Comparison of ENCODE assay signal across 13 cellular contexts in the genomic region with DNA sequence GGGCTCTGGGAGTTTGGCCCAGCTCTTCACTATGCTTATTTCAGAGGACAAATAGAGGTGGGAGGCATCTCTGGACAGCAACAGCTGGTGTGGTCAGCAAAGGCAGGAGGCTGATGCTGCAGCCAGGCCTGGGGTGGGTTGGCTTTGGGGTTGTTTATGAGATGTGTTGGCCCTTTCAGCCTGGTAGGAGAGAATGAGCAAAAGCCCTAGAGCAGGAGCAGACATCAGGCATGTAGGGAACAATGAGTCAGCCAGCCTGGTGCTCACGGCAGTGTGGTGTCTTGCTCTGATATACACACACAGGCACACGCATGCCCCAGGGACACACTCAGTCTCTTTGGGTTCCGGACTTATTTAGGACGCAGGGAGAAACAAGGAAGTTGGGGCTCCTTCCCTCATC.
A peak's percentile ranks its signal among the peaks of the same experiment; 100 is the strongest.
DNase-seq lines count a peak whose midpoint lies in the region; TF ChIP-seq lines count a peak whose summit lies in the region.
"Had no signal": no experiment of that assay in that cellular context is flagged by ENCODE, and none has a peak within 500 bp of the region (broad histone marks: within the 10 kb centered on the region; RNA-seq: fewer than 3 reads in every experiment).

No MANE protein-coding gene starts in this region.

- no peak overlapping the region for H3K4me3 Mint-ChIP-seq in MCF 10A (ENCODE audit: unreplicated experiment)
- H3K4me3 Mint-ChIP-seq in activated naive CD4-positive, alpha-beta T cell treated with anti-CD3 and anti-CD28 coated beads, Interleukin-2, amount 50 U/mL, for 24 hours, result peak overlapping the region; percentile 38
- H3K4me3 Mint-ChIP-seq: neural progenitor cell; T-helper 1 cell treated with Interleukin-12 subunit alpha and Interleukin-12 subunit beta and Interleukin-4 antibody, amounts not matched to agents 30 μg/mL and 1 μg/mL, for 36 hours had no signal

- no peaks in the 10 kb centered on the region for H4K20me1 ChIP-seq in OCI-LY7 (ENCODE audit: insufficient read depth, low read length)

- no peak overlapping the region for H3K4me2 ChIP-seq in OCI-LY7 (ENCODE audit: low read length)
- H3K4me2 ChIP-seq: neural progenitor cell had no signal

- POLR2A ChIA-PET in MCF 10A (lab: Yijun Ruan, JAX), result no interaction called here
- POLR2A ChIA-PET in OCI-LY7 (lab: Charles Lee), result interaction anchor here (0.9 to 1.5 kb wide), 2 partner anchors 10 to 251 kb away, joined by 3 to 5 read pairs; no protein-coding TSS in a partner anchor

- H3K4me1 ChIP-seq in breast epithelium, result no peaks in the 10 kb centered on the region
- no peaks in the 10 kb centered on the region for H3K4me1 ChIP-seq in OCI-LY7 (ENCODE audit: insufficient read depth, low read length, poor library complexity, severe bottlenecking)
- H3K4me1 ChIP-seq: neural progenitor cell had no signal

- no peak overlapping the region for H3K4me3 ChIP-seq in breast epithelium
- no peak overlapping the region for H3K4me3 ChIP-seq in OCI-LY7 (ENCODE audit: low read depth, low read length, poor library complexity, severe bottlenecking)
- H3K4me3 ChIP-seq: neural progenitor cell had no signal

- no peaks in the 10 kb centered on the region for H3K36me3 Mint-ChIP-seq in MCF 10A (ENCODE audit: insufficient read depth, unreplicated experiment)
- peaks cover 3% of the 10 kb centered on the region for H3K36me3 Mint-ChIP-seq in activated naive CD4-positive, alpha-beta T cell treated with anti-CD3 and anti-CD28 coated beads, Interleukin-2, amount 50 U/mL, for 24 hours
- H3K36me3 Mint-ChIP-seq: neural progenitor cell had no signal

- no peak for TF ChIP-seq POLR2A in breast epithelium (IDR thresholded peaks at IDR 0.05)

- H3K4me1 Mint-ChIP-seq in MCF 10A (ENCODE audit: insufficient read depth, unreplicated experiment), result peaks cover 6% of the 10 kb centered on the region
- peaks cover 27% of the 10 kb centered on the region for H3K4me1 Mint-ChIP-seq in activated naive CD4-positive, alpha-beta T cell treated with anti-CD3 and anti-CD28 coated beads, Interleukin-2, amount 50 U/mL, for 24 hours
- H3K4me1 Mint-ChIP-seq: neural progenitor cell had no signal

- TF ChIP-seq CTCF in MCF 10A (IDR thresholded peaks at IDR 0.05; ENCODE audit: unreplicated experiment) (no peak), breast epithelium (IDR thresholded peaks at IDR 0.05) (no peak), OCI-LY7 (conservative IDR thresholded peaks at IDR 0.05; ENCODE audit: low read length) (no peak)

- no peak overlapping the region for H2AFZ ChIP-seq in OCI-LY7 (ENCODE audit: low read length)
- H2AFZ ChIP-seq: neural progenitor cell had no signal

- CTCF ChIA-PET in MCF 10A (lab: Yijun Ruan, JAX) (interaction anchor here (2.5 kb wide), 1 partner anchor 245 kb away, joined by 11 read pairs; no protein-coding TSS in a partner anchor), OCI-LY7 (lab: Charles Lee; ENCODE audit: unreplicated experiment) (no interaction called here)

- no peak overlapping the region for H3K27ac Mint-ChIP-seq in MCF 10A (ENCODE audit: low read depth, unreplicated experiment)
- H3K27ac Mint-ChIP-seq in activated naive CD4-positive, alpha-beta T cell treated with anti-CD3 and anti-CD28 coated beads, Interleukin-2, amount 50 U/mL, for 24 hours, result peak overlapping the region; percentile 96
- H3K27ac Mint-ChIP-seq: neural progenitor cell; T-helper 1 cell treated with Interleukin-12 subunit alpha and Interleukin-12 subunit beta and Interleukin-4 antibody, amounts not matched to agents 30 μg/mL and 1 μg/mL, for 36 hours had no signal

- H3K9me2 ChIP-seq in OCI-LY7 (ENCODE audit: insufficient read depth, low read length), result no peaks in the 10 kb centered on the region

- no peaks in the 10 kb centered on the region for H3K9me3 Mint-ChIP-seq in MCF 10A (ENCODE audit: unreplicated experiment)
- H3K9me3 Mint-ChIP-seq in activated naive CD4-positive, alpha-beta T cell treated with anti-CD3 and anti-CD28 coated beads, Interleukin-2, amount 50 U/mL, for 24 hours, result no peaks in the 10 kb centered on the region
- H3K9me3 Mint-ChIP-seq: neural progenitor cell; T-helper 1 cell treated with Interleukin-12 subunit alpha and Interleukin-12 subunit beta and Interleukin-4 antibody, amounts not matched to agents 30 μg/mL and 1 μg/mL, for 36 hours had no signal

- H3K27me3 Mint-ChIP-seq in MCF 10A (ENCODE audit: insufficient read depth, unreplicated experiment), result no peaks in the 10 kb centered on the region
- no peaks in the 10 kb centered on the region for H3K27me3 Mint-ChIP-seq in activated naive CD4-positive, alpha-beta T cell treated with anti-CD3 and anti-CD28 coated beads, Interleukin-2, amount 50 U/mL, for 24 hours

- DNase-seq in MCF 10A (ENCODE audit: unreplicated experiment), result peak; percentile 41
- DNase-seq in breast epithelium (ENCODE audit: low spot score in 2 of 2), result no peak
- peak; percentile 54 for DNase-seq in renal cortical epithelial cell (ENCODE audit: low read depth)
- DNase-seq in ureter (ENCODE audit: low spot score), result no peak
- DNase-seq in caudate nucleus (lab: John Stamatoyannopoulos, UW), result no peak
- DNase-seq in OCI-LY7 (ENCODE audit: low spot score), result no peak
- no peak for DNase-seq in NCI-H446 (lab: John Stamatoyannopoulos, UW)
- DNase-seq: AML-193, anterior cingulate cortex, NCI-H1436 treated with DMSO at 0.1 percent for 48 hours had no signal

- H3K9me3 ChIP-seq in breast epithelium (no peaks in the 10 kb centered on the region), OCI-LY7 (ENCODE audit: low read length) (no peaks in the 10 kb centered on the region)

- BruUV-seq in MCF 10A (replicated peaks; lab: Mats Ljungman, UMichigan), result no TSS peak
- no TSS peak for BruUV-seq in OCI-LY7 (replicated peaks; lab: Mats Ljungman, UMichigan)

- H3K27me3 ChIP-seq in breast epithelium, result no peaks in the 10 kb centered on the region
- H3K27me3 ChIP-seq: neural progenitor cell had no signal

- H3K36me3 ChIP-seq in breast epithelium, result no peaks in the 10 kb centered on the region
- H3K36me3 ChIP-seq in OCI-LY7 (ENCODE audit: insufficient read depth, low read length), result no peaks in the 10 kb centered on the region
- H3K36me3 ChIP-seq: neural progenitor cell had no signal

- H3K79me2 ChIP-seq in OCI-LY7 (ENCODE audit: insufficient read depth, low read depth, low read length), result no peaks in the 10 kb centered on the region

- intact Hi-C loops in MCF 10A (cut with micrococcal nuclease) (no loop called here), breast epithelium (cut with DNase I; ENCODE audit: low total_unique reads) (no loop called here), OCI-LY7 (cut with micrococcal nuclease; ENCODE audit: unreplicated experiment) (no loop called here)

- H3K27ac ChIP-seq in breast epithelium (no peak overlapping the region), caudate nucleus (ENCODE audit: low read depth, low read length) (no peak overlapping the region), OCI-LY7 (ENCODE audit: low read depth, low read length, poor library complexity, severe bottlenecking) (no peak overlapping the region)
- H3K27ac ChIP-seq: neural progenitor cell had no signal

Comparison
In these comparisons a context has a peak if more than half of its experiments do, and no peak if none do; other contexts are left out.
1. DNase-seq: peak in MCF 10A (single experiment) and renal cortical epithelial cell (single experiment); none in breast epithelium (0 of 2), ureter (single experiment), caudate nucleus (0 of 61), OCI-LY7 (single experiment) and NCI-H446 (0 of 2).